Comparison of ENCODE assay signal across 8 cellular contexts in the genomic region with DNA sequence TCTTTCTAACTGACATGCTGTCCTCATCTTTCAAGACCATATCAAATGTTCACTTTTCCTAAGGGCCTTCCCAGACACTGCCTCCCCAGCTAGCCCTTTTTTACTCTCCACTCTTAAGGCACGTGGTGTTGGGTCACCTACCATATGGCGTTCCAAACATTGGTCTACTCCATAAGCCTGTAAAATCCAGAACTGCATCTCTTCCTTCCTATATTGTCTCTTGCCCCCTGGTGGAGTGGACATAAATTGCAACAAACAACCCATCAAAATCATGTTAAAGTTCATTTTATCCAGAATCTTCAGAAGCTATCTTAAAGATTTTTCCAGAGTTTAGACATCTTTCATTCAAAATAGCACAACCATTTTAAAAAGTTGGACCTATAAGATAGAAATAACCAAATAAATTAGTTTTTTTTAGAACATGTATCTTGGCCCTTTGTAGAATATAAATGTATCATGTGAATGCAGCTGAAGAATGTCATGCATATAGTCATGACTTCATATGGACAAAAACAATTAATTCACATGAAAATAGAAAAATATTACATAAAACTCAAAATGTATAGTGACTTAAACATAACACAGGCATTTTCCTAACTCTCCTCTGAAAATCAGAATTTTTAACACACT.
DNase-seq lines count a peak whose midpoint lies in the region; ATAC-seq and TF ChIP-seq lines count a peak whose summit lies in the region.

No MANE protein-coding gene starts in this region.

- POLR2A ChIA-PET in BJ (lab: Charles Lee): no interaction called here

- peak; percentile 68 for TF ChIP-seq CTCF in BJ (IDR thresholded peaks at IDR 0.05; ENCODE audit: insufficient read depth, low read depth, low read length)
- peak; percentile 60 for TF ChIP-seq CTCF in retinal pigment epithelial cell (conservative IDR thresholded peaks at IDR 0.05; ENCODE audit: low read depth, low read length)

- no peaks in the 10 kb centered on the region for H3K27me3 ChIP-seq in BJ (ENCODE audit: control insufficient read depth, insufficient read depth, low read length)

- no peak for DNase-seq in BJ (ENCODE audit: low read depth)
- DNase-seq in NCI-H524 (lab: John Stamatoyannopoulos, UW): peak; percentile 16 to 82
- peak; percentile 8 to 11 for DNase-seq in dermis microvascular lymphatic vessel endothelial cell (ENCODE audit: low read depth in 2 of 2)
- no peak for DNase-seq in retinal pigment epithelial cell (ENCODE audit: low read depth)
- DNase-seq in NCI-H345 treated with DMSO at 0.1 percent for 48 hours (lab: John Stamatoyannopoulos, UW; ENCODE audit: unreplicated experiment): no peak
- DNase-seq in GDM1 (lab: John Stamatoyannopoulos, UW): no peak

- CTCF ChIA-PET in BJ (lab: Yijun Ruan, JAX): interaction anchor here (0.5 to 2.6 kb wide), 12 partner anchors 10 to 1014 kb away, joined by 3 to 21 read pairs (median 4); no protein-coding TSS in a partner anchor

- H3K4me3 ChIP-seq in BJ (ENCODE audit: low read depth, low read length) (no peak overlapping the region), retinal pigment epithelial cell (ENCODE audit: low read length) (no peak overlapping the region)

- no peaks in the 10 kb centered on the region for H3K36me3 ChIP-seq in BJ (ENCODE audit: control insufficient read depth, insufficient read depth, low read length)

- peak; percentile 71 for ATAC-seq in GM18867 (IDR thresholded peaks at IDR 0.05; ENCODE audit: unreplicated experiment)
- no peak for ATAC-seq in HG03045 (IDR thresholded peaks at IDR 0.05; ENCODE audit: unreplicated experiment)

Comparison
In these comparisons a context has a peak if more than half of its experiments do, and no peak if none do; other contexts are left out.
1. DNase-seq: peak in NCI-H524 (2 of 2) and dermis microvascular lymphatic vessel endothelial cell (2 of 2); none in BJ (single experiment), retinal pigment epithelial cell (single experiment), NCI-H345 treated with DMSO at 0.1 percent for 48 hours (single experiment) and GDM1 (single experiment).